Comparison of ENCODE assay signal across 10 cellular contexts in the genomic region with DNA sequence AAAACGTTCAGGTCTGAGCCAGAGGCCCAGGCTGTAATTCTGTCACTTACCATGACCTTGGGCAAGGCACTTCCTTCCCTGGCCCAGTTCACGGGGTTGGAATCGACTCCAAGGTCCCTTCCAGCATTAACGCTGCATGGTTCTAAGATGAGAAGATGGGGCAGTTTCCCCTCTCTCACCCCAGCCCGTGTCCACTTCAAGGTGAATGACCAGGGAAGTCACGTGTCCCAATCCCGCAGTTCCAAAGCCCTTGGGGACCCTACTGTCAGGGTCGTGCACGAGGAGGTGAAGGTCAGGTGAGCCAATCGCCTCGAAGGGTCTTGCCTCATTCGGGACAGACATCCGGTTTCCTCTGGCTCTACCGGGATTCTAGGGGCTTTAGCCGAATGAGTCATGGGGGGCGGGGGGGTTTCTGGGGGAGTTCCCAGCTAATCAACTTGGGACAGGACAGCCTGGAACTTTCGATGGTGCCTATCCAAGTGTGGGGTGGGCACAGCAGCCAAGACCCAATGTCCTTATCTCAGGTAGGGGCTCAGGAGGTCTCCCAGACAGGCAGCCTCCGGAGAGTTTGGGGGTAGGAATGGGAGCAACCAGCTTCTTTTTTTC. TPM values are rescaled to one million over a fixed set of nuclear protein-coding genes. Genes with fewer than 3 reads are reported as not detected.
DNase-seq lines count a peak whose midpoint lies in the region; ATAC-seq and TF ChIP-seq lines count a peak whose summit lies in the region.
"Had no signal": no experiment of that assay in that cellular context is flagged by ENCODE, and none has a peak within 500 bp of the region (broad histone marks: within the 10 kb centered on the region; RNA-seq: fewer than 3 reads in every experiment).

No MANE protein-coding gene starts in this region.

- H3K4me1 ChIP-seq in heart left ventricle (peaks cover 0 to 55% (median 32%) of the 10 kb centered on the region in 12 donors), left lung (peaks cover 24 to 61% of the 10 kb centered on the region in 2 donors), aorta (ENCODE audit: control insufficient read depth in 1 of 2, insufficient read depth in 2 of 2, low read length in 2 of 2) (no peaks in the 10 kb centered on the region)

- H3K4me3 ChIP-seq in heart left ventricle (no peak overlapping the region), left lung (no peak overlapping the region), aorta (ENCODE audit: low read length in 2 of 2) (no peak overlapping the region)

- H3K36me3 ChIP-seq in heart left ventricle (peaks cover 0 to 8% (median 4%) of the 10 kb centered on the region in 9 donors), left lung (peaks cover 0 to 7% of the 10 kb centered on the region in 2 donors), aorta (ENCODE audit: control insufficient read depth in 1 of 2, insufficient read depth in 2 of 2, low read length in 1 of 2) (no peaks in the 10 kb centered on the region)

- peak in 1 of 4 donors; percentile 36 for ATAC-seq in heart left ventricle
- ATAC-seq in Right ventricle myocardium inferior: no peak
- peak; percentile 4 for ATAC-seq in left lung
- peak; percentile 39 for ATAC-seq in aorta (ENCODE audit: low FRiP score)

- no peak for TF ChIP-seq CTCF in heart left ventricle (IDR thresholded peaks at IDR 0.05)
- TF ChIP-seq CTCF in left lung (IDR thresholded peaks at IDR 0.05): no peak

- DNase-seq in heart left ventricle (no peak), Right ventricle myocardium inferior (ENCODE audit: missing footprints) (no peak), left lung (peak in 1 of 2 donors; percentile 11), aorta (no peak), SK-N-DZ (ENCODE audit: low spot score) (no peak)
- DNase-seq in activated CD4-positive, alpha-beta T cell treated with anti-CD3 and anti-CD28 coated beads for 1 hour: no peak

- H3K27me3 ChIP-seq in heart left ventricle: no peaks in the 10 kb centered on the region
- H3K27me3 ChIP-seq in left lung: no peaks in the 10 kb centered on the region
- no peaks in the 10 kb centered on the region for H3K27me3 ChIP-seq in aorta (ENCODE audit: control insufficient read depth in 1 of 2, insufficient read depth in 2 of 2, low read length in 1 of 2)

- no peak for TF ChIP-seq POLR2A in heart left ventricle (IDR thresholded peaks at IDR 0.05)

- intact Hi-C loops in heart left ventricle (cut with DNase I): loop anchor here in 8 of 10 donors (1.0 to 10.0 kb wide), 11 partner anchors 73 to 280 kb away; a partner anchor contains a TSS
- intact Hi-C loops in Right ventricle myocardium inferior (cut with DNase I): loop anchor here (5.0 kb wide), 2 partner anchors 178 to 273 kb away; a partner anchor contains a TSS
- intact Hi-C loops in left lung (cut with DNase I): no loop called here
- intact Hi-C loops in aorta (cut with DNase I): loop anchor here in 1 of 2 donors (10.0 kb wide), 1 partner anchor 270 kb away; a partner anchor contains a TSS

- no peaks in the 10 kb centered on the region for H3K9me3 ChIP-seq in heart left ventricle
- H3K9me3 ChIP-seq in left lung: no peaks in the 10 kb centered on the region
- H3K9me3 ChIP-seq in aorta (ENCODE audit: control insufficient read depth, low read length): no peaks in the 10 kb centered on the region

- 37 to 52% (median 49%) methylated on average over 13 to 18 of the region's 18 CpGs for whole genome bisulfite sequencing in heart left ventricle, 4 donors
- 62 to 67% methylated on average over 18 of the region's 18 CpGs for WGBS in aorta, 2 donors

- H3K27ac ChIP-seq in heart left ventricle (peak overlapping the region in 8 of 12 donors; percentile 9 to 52 (median 26)), left lung (peak overlapping the region in 1 of 2 donors; percentile 35), aorta (ENCODE audit: low read depth in 1 of 2, low read length in 2 of 2) (no peak overlapping the region)

RNA-seq across cellular contexts. Expression of a gene that starts 0.8 kb away (rescaled TPM):
- total RNA-seq in heart left ventricle (1 to 10 TPM in 1 of 9 donors, under 1 TPM in 1, not detected in 7; 0.80 to 1.3 TPM), Right ventricle myocardium inferior (not detected), left lung (1 to 10 TPM in 1 of 2 donors, under 1 TPM in 1; 0.61 to 1.7 TPM), aorta (1 to 10 TPM in 1 of 2 donors, under 1 TPM in 1; 0.39 to 5.4 TPM)
- polyA plus RNA-seq in heart left ventricle (under 1 TPM; 0.14 to 0.46 TPM), aorta (1 to 10 TPM in 1 of 2 donors, not detected in 1; 2.7 TPM)
- 0.32 and 0.63 TPM in 2 replicates for polyA plus RNA-seq in SK-N-DZ (2014; cell fraction: cytosol; rRNA removed)
- polyA plus RNA-seq in SK-N-DZ (2014; cell fraction: nucleus; rRNA removed): 0.27 and 0.50 TPM in 2 replicates
- total RNA-seq: A673, frontal cortex, HT1080 had no signal

RNA-seq across cellular contexts. Expression of a gene that starts 33.9 kb away (rescaled TPM):
- 100 to 1,000 TPM in 2 of 9 donors, 10 to 100 TPM in 7; 68.9 to 117 (median 83.3) TPM for total RNA-seq in heart left ventricle
- 100 to 1,000 TPM in 1 of 2 donors, 10 to 100 TPM in 1; 72.6 to 142 TPM for polyA plus RNA-seq in heart left ventricle
- 86.9 TPM for total RNA-seq in Right ventricle myocardium inferior
- total RNA-seq in left lung: 100 to 1,000 TPM in 1 of 2 donors, 10 to 100 TPM in 1; 72.8 to 117 TPM
- 10 to 100 TPM; 60.5 to 60.9 TPM for total RNA-seq in aorta
- polyA plus RNA-seq in aorta: 10 to 100 TPM; 27.0 to 59.3 TPM
- 214 and 237 TPM in 2 replicates for polyA plus RNA-seq in SK-N-DZ (2014; cell fraction: cytosol; rRNA removed)
- polyA plus RNA-seq in SK-N-DZ (2014; cell fraction: nucleus; rRNA removed): 148 and 168 TPM in 2 replicates

RNA-seq across cellular contexts. Expression of a gene that starts 39.7 kb away (rescaled TPM):
- total RNA-seq in heart left ventricle: 10 to 100 TPM; 51.1 to 75.4 (median 58.3) TPM
- polyA plus RNA-seq in heart left ventricle: 10 to 100 TPM; 52.7 to 61.8 TPM
- 53.9 TPM for total RNA-seq in Right ventricle myocardium inferior
- total RNA-seq in left lung: 10 to 100 TPM; 72.0 to 75.2 TPM
- total RNA-seq in aorta: 10 to 100 TPM; 60.8 to 70.9 TPM
- polyA plus RNA-seq in aorta: 10 to 100 TPM; 20.7 to 66.5 TPM
- polyA plus RNA-seq in SK-N-DZ (2014; cell fraction: cytosol; rRNA removed): 71.8 and 93.7 TPM in 2 replicates
- 133 and 217 TPM in 2 replicates for polyA plus RNA-seq in SK-N-DZ (2014; cell fraction: nucleus; rRNA removed)

RNA-seq across cellular contexts. Expression of a gene that starts 48.3 kb away (rescaled TPM):
- total RNA-seq in heart left ventricle: 100 to 1,000 TPM in 1 of 9 donors, 10 to 100 TPM in 8; 63.2 to 105 (median 73.2) TPM
- polyA plus RNA-seq in heart left ventricle: 10 to 100 TPM; 50.6 to 56.2 TPM
- total RNA-seq in Right ventricle myocardium inferior: 88.3 TPM
- 10 to 100 TPM; 37.9 to 45.2 TPM for total RNA-seq in left lung
- total RNA-seq in aorta: 10 to 100 TPM; 53.7 to 62.3 TPM
- 10 to 100 TPM; 38.9 to 52.1 TPM for polyA plus RNA-seq in aorta
- polyA plus RNA-seq in SK-N-DZ (2014; cell fraction: cytosol; rRNA removed): 20.7 and 29.0 TPM in 2 replicates
- polyA plus RNA-seq in SK-N-DZ (2014; cell fraction: nucleus; rRNA removed): 11.1 and 12.1 TPM in 2 replicates

RNA-seq across cellular contexts. Expression of a gene that starts 51.7 kb away (rescaled TPM):
- 1 to 10 TPM in 2 of 9 donors, under 1 TPM in 5, not detected in 2; 0.35 to 3.7 (median 0.52) TPM for total RNA-seq in heart left ventricle
- polyA plus RNA-seq in heart left ventricle: under 1 TPM in 1 of 2 donors, not detected in 1; 0.08 TPM
- total RNA-seq in Right ventricle myocardium inferior: 1.4 TPM
- under 1 TPM in 1 of 2 donors, not detected in 1; 0.76 TPM for total RNA-seq in left lung
- total RNA-seq in aorta: 1 to 10 TPM; 1.2 to 6.2 TPM
- polyA plus RNA-seq in aorta: under 1 TPM in 1 of 2 donors, not detected in 1; 0.28 TPM
- not detected in 2 replicates for polyA plus RNA-seq in SK-N-DZ (2014; cell fraction: cytosol; rRNA removed)
- polyA plus RNA-seq in SK-N-DZ (2014; cell fraction: nucleus; rRNA removed): not detected in 2 replicates
- total RNA-seq: A673, Daoy, HT1080 had no signal

Comparison
In these comparisons a context has a peak if more than half of its experiments do, and no peak if none do; other contexts are left out.
1. H3K27ac ChIP-seq: peak in heart left ventricle (8 of 12); none in aorta (0 of 2).
2. intact Hi-C loops: an anchor here in heart left ventricle (1.0 to 10.0 kb wide) and Right ventricle myocardium inferior (5.0 kb wide); none called in left lung.